Comparison of ENCODE assay signal across 6 cellular contexts in genomic region chr19:48403606-48404005, GRCh38. TPM values are rescaled to one million over a fixed set of nuclear protein-coding genes. Genes with fewer than 3 reads are reported as not detected.
DNase-seq lines count a peak whose midpoint lies in the region; ATAC-seq and TF ChIP-seq lines count a peak whose summit lies in the region.

No MANE protein-coding gene starts in this region.

- no peak overlapping the region for H3K4me3 ChIP-seq in lower lobe of right lung

- TF ChIP-seq CTCF in lower lobe of right lung (IDR thresholded peaks at IDR 0.05), result no peak

- ATAC-seq in lower lobe of right lung (peak; percentile 35 to 53), HG03025 (IDR thresholded peaks at IDR 0.05; ENCODE audit: low FRiP score, unreplicated experiment) (no peak)

- peak; percentile 48 for DNase-seq in NCI-H1436 (lab: John Stamatoyannopoulos, UW)
- no peak for DNase-seq in NCI-H1436 treated with DMSO at 0.1 percent for 48 hours (lab: John Stamatoyannopoulos, UW)
- peak; percentile 24 for DNase-seq in KG1 (lab: John Stamatoyannopoulos, UW)
- peak; percentile 28 for DNase-seq in activated T-helper 1 cell treated with anti-CD3 and anti-CD28 coated beads, Interleukin-12 subunit alpha, Interleukin-12 subunit beta, Interleukin-2, Interleukin-4 antibody, amounts not matched to agents 30 ng/mL and 10 ng/mL and 1 ng/mL, durations not matched to agents 14 hours and 24 hours and 36 hours (ENCODE audit: low spot score)
- no peak for DNase-seq in lower lobe of right lung

- H3K27me3 Mint-ChIP-seq in activated T-helper 1 cell treated with anti-CD3 and anti-CD28 coated beads, Interleukin-12 subunit alpha, Interleukin-12 subunit beta, Interleukin-2, Interleukin-4 antibody, amounts not matched to agents 30 ng/mL and 10 ng/mL and 1 ng/mL, durations not matched to agents 14 hours and 24 hours and 36 hours (ENCODE audit: insufficient read depth), result peaks cover 18% of the 10 kb centered on the region

- H3K4me1 ChIP-seq in lower lobe of right lung, result no peaks in the 10 kb centered on the region

- no peak overlapping the region for H3K27ac Mint-ChIP-seq in activated T-helper 1 cell treated with anti-CD3 and anti-CD28 coated beads, Interleukin-12 subunit alpha, Interleukin-12 subunit beta, Interleukin-2, Interleukin-4 antibody, amounts not matched to agents 30 ng/mL and 10 ng/mL and 1 ng/mL, durations not matched to agents 14 hours and 24 hours and 36 hours

- H3K27me3 ChIP-seq in lower lobe of right lung (ENCODE audit: low read depth), result peaks cover 6% of the 10 kb centered on the region

- H3K9me3 ChIP-seq in lower lobe of right lung, result no peaks in the 10 kb centered on the region

- H3K36me3 ChIP-seq in lower lobe of right lung, result no peaks in the 10 kb centered on the region

- no peaks in the 10 kb centered on the region for H3K36me3 Mint-ChIP-seq in activated T-helper 1 cell treated with anti-CD3 and anti-CD28 coated beads, Interleukin-12 subunit alpha, Interleukin-12 subunit beta, Interleukin-2, Interleukin-4 antibody, amounts not matched to agents 30 ng/mL and 10 ng/mL and 1 ng/mL, durations not matched to agents 14 hours and 24 hours and 36 hours (ENCODE audit: low read depth)

- H3K4me1 Mint-ChIP-seq in activated T-helper 1 cell treated with anti-CD3 and anti-CD28 coated beads, Interleukin-12 subunit alpha, Interleukin-12 subunit beta, Interleukin-2, Interleukin-4 antibody, amounts not matched to agents 30 ng/mL and 10 ng/mL and 1 ng/mL, durations not matched to agents 14 hours and 24 hours and 36 hours (ENCODE audit: low read depth), result peaks cover 18% of the 10 kb centered on the region

- H3K27ac ChIP-seq in lower lobe of right lung, result no peak overlapping the region

- H3K4me3 Mint-ChIP-seq in activated T-helper 1 cell treated with anti-CD3 and anti-CD28 coated beads, Interleukin-12 subunit alpha, Interleukin-12 subunit beta, Interleukin-2, Interleukin-4 antibody, amounts not matched to agents 30 ng/mL and 10 ng/mL and 1 ng/mL, durations not matched to agents 14 hours and 24 hours and 36 hours, result no peak overlapping the region

- intact Hi-C loops in activated T-helper 1 cell treated with anti-CD3 and anti-CD28 coated beads, Interleukin-12 subunit alpha, Interleukin-12 subunit beta, Interleukin-2, Interleukin-4 antibody, amounts not matched to agents 30 ng/mL and 10 ng/mL and 1 ng/mL, durations not matched to agents 14 hours and 24 hours and 36 hours (cut with micrococcal nuclease), result no loop called here
- intact Hi-C loops in lower lobe of right lung (cut with DNase I), result no loop called here

- no peaks in the 10 kb centered on the region for H3K9me3 Mint-ChIP-seq in activated T-helper 1 cell treated with anti-CD3 and anti-CD28 coated beads, Interleukin-12 subunit alpha, Interleukin-12 subunit beta, Interleukin-2, Interleukin-4 antibody, amounts not matched to agents 30 ng/mL and 10 ng/mL and 1 ng/mL, durations not matched to agents 14 hours and 24 hours and 36 hours

RNA-seq across cellular contexts. Expression of gene GRIN2D, which starts 10.1 kb away (rescaled TPM):
- total RNA-seq in activated T-helper 1 cell treated with anti-CD3 and anti-CD28 coated beads, Interleukin-12 subunit alpha, Interleukin-12 subunit beta, Interleukin-2, Interleukin-4 antibody, amounts not matched to agents 30 ng/mL and 10 ng/mL and 1 ng/mL, durations not matched to agents 14 hours and 24 hours and 36 hours, result 0.16 and 0.17 TPM in 2 replicates
- total RNA-seq in lower lobe of right lung, result 0.95 TPM

RNA-seq across cellular contexts. Expression of gene KDELR1, which starts 12.3 kb away (rescaled TPM):
- 70.9 and 74.2 TPM in 2 replicates for total RNA-seq in activated T-helper 1 cell treated with anti-CD3 and anti-CD28 coated beads, Interleukin-12 subunit alpha, Interleukin-12 subunit beta, Interleukin-2, Interleukin-4 antibody, amounts not matched to agents 30 ng/mL and 10 ng/mL and 1 ng/mL, durations not matched to agents 14 hours and 24 hours and 36 hours
- total RNA-seq in lower lobe of right lung, result 137 TPM

RNA-seq across cellular contexts. Expression of gene SYNGR4, which starts 39.4 kb away (rescaled TPM):
- total RNA-seq in activated T-helper 1 cell treated with anti-CD3 and anti-CD28 coated beads, Interleukin-12 subunit alpha, Interleukin-12 subunit beta, Interleukin-2, Interleukin-4 antibody, amounts not matched to agents 30 ng/mL and 10 ng/mL and 1 ng/mL, durations not matched to agents 14 hours and 24 hours and 36 hours, result 0.61 TPM in 1 of 2 replicates, not detected in the other
- total RNA-seq in lower lobe of right lung, result not detected

RNA-seq across cellular contexts. Expression of gene TMEM143, which starts 39.9 kb away (rescaled TPM):
- total RNA-seq in activated T-helper 1 cell treated with anti-CD3 and anti-CD28 coated beads, Interleukin-12 subunit alpha, Interleukin-12 subunit beta, Interleukin-2, Interleukin-4 antibody, amounts not matched to agents 30 ng/mL and 10 ng/mL and 1 ng/mL, durations not matched to agents 14 hours and 24 hours and 36 hours, result 7.7 and 14.9 TPM in 2 replicates
- total RNA-seq in lower lobe of right lung, result 11.1 TPM

RNA-seq across cellular contexts. Expression of gene GRWD1, which starts 42.2 kb away (rescaled TPM):
- total RNA-seq in activated T-helper 1 cell treated with anti-CD3 and anti-CD28 coated beads, Interleukin-12 subunit alpha, Interleukin-12 subunit beta, Interleukin-2, Interleukin-4 antibody, amounts not matched to agents 30 ng/mL and 10 ng/mL and 1 ng/mL, durations not matched to agents 14 hours and 24 hours and 36 hours, result 96.0 and 100 TPM in 2 replicates
- total RNA-seq in lower lobe of right lung, result 25.8 TPM

Comparison
In these comparisons a context has a peak if more than half of its experiments do, and no peak if none do; other contexts are left out.
1. DNase-seq: peak in NCI-H1436 (single experiment), KG1 (single experiment) and activated T-helper 1 cell treated with anti-CD3 and anti-CD28 coated beads, Interleukin-12 subunit alpha, Interleukin-12 subunit beta, Interleukin-2, Interleukin-4 antibody, amounts not matched to agents 30 ng/mL and 10 ng/mL and 1 ng/mL, durations not matched to agents 14 hours and 24 hours and 36 hours (single experiment); none in NCI-H1436 treated with DMSO at 0.1 percent for 48 hours (single experiment) and lower lobe of right lung (single experiment).